ENCODE assay signal across 16 cellular contexts in the genomic region with DNA sequence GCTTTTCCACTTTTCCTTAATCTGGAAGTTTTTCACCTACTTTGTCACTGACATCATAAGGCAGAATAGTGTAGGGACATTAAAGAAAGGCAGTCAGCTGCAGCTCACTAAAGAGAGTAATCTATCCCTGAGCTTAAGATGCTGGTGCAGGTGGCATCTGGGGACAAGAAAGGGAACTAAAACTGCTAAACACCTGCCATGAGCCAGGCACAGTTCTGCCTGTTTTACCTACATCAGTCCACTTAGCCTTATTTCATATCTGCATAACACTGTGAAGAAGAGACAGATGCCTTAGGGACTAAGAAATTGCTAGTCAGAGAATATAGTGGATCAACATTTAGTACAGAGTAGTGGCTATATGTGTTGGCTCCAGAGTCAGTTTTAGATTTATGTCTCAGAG.
DNase-seq lines count a peak whose midpoint lies in the region; ATAC-seq and TF ChIP-seq lines count a peak whose summit lies in the region.
"Had no signal": no experiment of that assay in that cellular context is flagged by ENCODE, and none has a peak within 500 bp of the region (broad histone marks: within the 10 kb centered on the region; RNA-seq: fewer than 3 reads in every experiment).

No MANE protein-coding gene starts in this region.

- H3K27me3 Mint-ChIP-seq in activated B cell treated with CpG ODN at 0.5 μM for 24 hours = no peaks in the 10 kb centered on the region
- no peaks in the 10 kb centered on the region for H3K27me3 Mint-ChIP-seq in nephron progenitor cell (ENCODE audit: low read depth, poor library complexity)
- no peaks in the 10 kb centered on the region for H3K27me3 Mint-ChIP-seq in CD4-positive, alpha-beta T cell
- H3K27me3 Mint-ChIP-seq: activated naive CD8-positive, alpha-beta T cell treated with anti-CD3 and anti-CD28 coated beads for 36 hours; naive thymus-derived CD4-positive, alpha-beta T cell; T-cell had no signal

- CTCF ChIA-PET in activated B cell treated with CpG ODN at 0.5 μM for 24 hours (lab: Charles Lee) = no interaction called here
- CTCF ChIA-PET in CD4-positive, alpha-beta T cell (lab: Charles Lee) = no interaction called here

- DNase-seq in activated B cell treated with CpG ODN at 0.5 μM for 24 hours = no peak
- DNase-seq in activated CD4-positive, alpha-beta T cell treated with anti-CD3 and anti-CD28 coated beads for 4 hours = no peak
- no peak for DNase-seq in nephron progenitor cell
- no peak for DNase-seq in CD4-positive, alpha-beta T cell
- DNase-seq in HPDE6-E6E7 (ENCODE audit: extremely low spot score) = no peak
- DNase-seq: activated naive CD8-positive, alpha-beta T cell treated with anti-CD3 and anti-CD28 coated beads for 36 hours; Calu3; cortex of kidney; islet precursor cell; naive thymus-derived CD4-positive, alpha-beta T cell; NK-92 treated with Interleukin-12 subunit alpha and Interleukin-12 subunit beta, amount 100 ng/mL, for 24 hours; T-cell; trophoblast cell had no signal

- H3K4me1 Mint-ChIP-seq in activated B cell treated with CpG ODN at 0.5 μM for 24 hours (peaks cover 3% of the 10 kb centered on the region), nephron progenitor cell (no peaks in the 10 kb centered on the region)
- no peaks in the 10 kb centered on the region for H3K4me1 Mint-ChIP-seq in CD4-positive, alpha-beta T cell (ENCODE audit: low read depth)
- H3K4me1 Mint-ChIP-seq: activated naive CD8-positive, alpha-beta T cell treated with anti-CD3 and anti-CD28 coated beads for 36 hours; naive thymus-derived CD4-positive, alpha-beta T cell; T-cell had no signal

- peak; percentile 87 for ATAC-seq in GM18873 (IDR thresholded peaks at IDR 0.05; ENCODE audit: low FRiP score, unreplicated experiment)
- peak; percentile 87 for ATAC-seq in GM21529 (IDR thresholded peaks at IDR 0.05; ENCODE audit: unreplicated experiment)
- peak; percentile 88 for ATAC-seq in HG03097 (IDR thresholded peaks at IDR 0.05; ENCODE audit: low FRiP score, unreplicated experiment)
- ATAC-seq in activated B cell treated with CpG ODN at 0.5 μM for 24 hours (ENCODE audit: low read depth) = peak; percentile 64
- ATAC-seq in CD4-positive, alpha-beta T cell (ENCODE audit: poor library complexity) = no peak
- ATAC-seq: naive thymus-derived CD4-positive, alpha-beta T cell; T-cell had no signal

- H3K27ac Mint-ChIP-seq in activated B cell treated with CpG ODN at 0.5 μM for 24 hours = no peak overlapping the region
- H3K27ac Mint-ChIP-seq in nephron progenitor cell = no peak overlapping the region
- no peak overlapping the region for H3K27ac Mint-ChIP-seq in CD4-positive, alpha-beta T cell
- H3K27ac Mint-ChIP-seq: activated naive CD8-positive, alpha-beta T cell treated with anti-CD3 and anti-CD28 coated beads for 36 hours; naive thymus-derived CD4-positive, alpha-beta T cell; T-cell had no signal

- TF ChIP-seq CTCF in activated B cell treated with CpG ODN at 0.5 μM for 24 hours (IDR thresholded peaks at IDR 0.05) (no peak), nephron progenitor cell (IDR thresholded peaks at IDR 0.05) (no peak)
- TF ChIP-seq CTCF in CD4-positive, alpha-beta T cell (IDR thresholded peaks at IDR 0.05) = no peak

- no peak overlapping the region for H3K4me3 Mint-ChIP-seq in activated B cell treated with CpG ODN at 0.5 μM for 24 hours
- no peak overlapping the region for H3K4me3 Mint-ChIP-seq in nephron progenitor cell
- no peak overlapping the region for H3K4me3 Mint-ChIP-seq in CD4-positive, alpha-beta T cell
- H3K4me3 Mint-ChIP-seq: activated naive CD8-positive, alpha-beta T cell treated with anti-CD3 and anti-CD28 coated beads for 36 hours; naive thymus-derived CD4-positive, alpha-beta T cell; T-cell had no signal

- H3K36me3 Mint-ChIP-seq in activated B cell treated with CpG ODN at 0.5 μM for 24 hours (ENCODE audit: low read depth) (peaks cover 8% of the 10 kb centered on the region), nephron progenitor cell (ENCODE audit: low read depth) (peaks cover 23% of the 10 kb centered on the region)
- H3K36me3 Mint-ChIP-seq in CD4-positive, alpha-beta T cell (ENCODE audit: low read depth) = peaks cover 24% of the 10 kb centered on the region

- peaks cover 8% of the 10 kb centered on the region for H3K9me3 Mint-ChIP-seq in activated B cell treated with CpG ODN at 0.5 μM for 24 hours
- H3K9me3 Mint-ChIP-seq in nephron progenitor cell = peaks cover 22% of the 10 kb centered on the region
- peaks cover 1% of the 10 kb centered on the region for H3K9me3 Mint-ChIP-seq in CD4-positive, alpha-beta T cell

- no peaks in the 10 kb centered on the region for H3K9me3 ChIP-seq in CD4-positive, alpha-beta T cell (ENCODE audit: control insufficient read depth, low read length)

- POLR2A ChIA-PET in activated B cell treated with CpG ODN at 0.5 μM for 24 hours (lab: Charles Lee) = no interaction called here
- POLR2A ChIA-PET in CD4-positive, alpha-beta T cell (lab: Charles Lee) = no interaction called here

- no peaks in the 10 kb centered on the region for H3K27me3 ChIP-seq in CD4-positive, alpha-beta T cell (ENCODE audit: control insufficient read depth, insufficient read depth, low read length)

- intact Hi-C loops in activated B cell treated with CpG ODN at 0.5 μM for 24 hours (cut with micrococcal nuclease) = no loop called here
- intact Hi-C loops in CD4-positive, alpha-beta T cell (cut with DNase I, micrococcal nuclease) = no loop called here

- H3K27ac ChIP-seq in CD4-positive, alpha-beta T cell (ENCODE audit: low read depth, low read length) = no peak overlapping the region
